In the genomic region with DNA sequence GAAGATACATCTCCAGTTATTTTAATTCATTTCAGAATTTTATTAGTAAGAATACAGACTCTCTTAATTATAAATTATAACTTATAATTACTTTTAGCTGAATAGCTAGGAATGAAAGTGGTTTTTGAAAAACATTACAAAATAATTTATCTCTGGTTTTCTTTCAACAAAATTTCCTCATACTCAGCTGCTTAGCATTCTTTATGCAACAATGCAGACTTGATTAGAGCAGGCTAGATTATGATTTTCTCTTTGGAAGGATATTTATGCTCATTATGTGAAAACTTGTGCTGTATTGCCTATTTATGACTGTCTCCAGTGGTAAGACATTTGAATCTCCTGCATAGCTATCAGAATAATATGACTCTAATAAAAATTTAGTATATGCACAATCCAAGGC, we compare ENCODE assay signal across 28 cellular contexts.
"Had no signal": no experiment of that assay in that cellular context is flagged by ENCODE, and none has a peak within 500 bp of the region (broad histone marks: within the 10 kb centered on the region; RNA-seq: fewer than 3 reads in every experiment).

No MANE protein-coding gene starts in this region.

- H3K27ac Mint-ChIP-seq: stimulated activated effector memory CD8-positive, alpha-beta T cell treated with anti-CD3 and anti-CD28 coated beads, Interleukin-12 subunit alpha, Interleukin-12 subunit beta, amount 100 ng/mL, for 72 hours; stimulated activated memory B cell treated with anti-CD40 and anti-IgM and Interleukin-4, amounts not matched to agents 10 μg/mL and 1 μg/mL and 100 μg/mL, for 72 hours; stimulated activated naive B cell treated with anti-CD40 and anti-IgM and Interleukin-4, amounts not matched to agents 10 μg/mL and 1 μg/mL and 100 μg/mL, for 72 hours; stimulated activated naive CD8-positive, alpha-beta T cell treated with anti-CD3 and anti-CD28 coated beads, Interleukin-15, amount 100 ng/mL, for 72 hours; stimulated activated naive CD8-positive, alpha-beta T cell treated with anti-CD3 and anti-CD28 coated beads, Interleukin-15, Interleukin-2, amounts not matched to agents 100 ng/mL and 50 ng/mL, for 24 hours; type B pancreatic cell had no signal

- H3K4me1 ChIP-seq: stomach, suprapubic skin, testis, thyroid gland, tibial artery, tibial nerve, transverse colon, upper lobe of left lung, upper lobe of right lung, uterus, vagina had no signal

- H3K4me3 ChIP-seq: stomach, suprapubic skin, testis, thoracic aorta, thyroid gland, tibial artery, tibial nerve, transverse colon, upper lobe of left lung, upper lobe of right lung, uterus, vagina had no signal

- H3K36me3 ChIP-seq: stomach, suprapubic skin, thoracic aorta, thyroid gland, tibial artery, tibial nerve, transverse colon, upper lobe of left lung, upper lobe of right lung, uterus, vagina had no signal

- H3K36me3 Mint-ChIP-seq: stimulated activated effector memory CD8-positive, alpha-beta T cell treated with anti-CD3 and anti-CD28 coated beads, Interleukin-12 subunit alpha, Interleukin-12 subunit beta, amount 100 ng/mL, for 72 hours; stimulated activated memory B cell treated with anti-CD40 and anti-IgM and Interleukin-4, amounts not matched to agents 10 μg/mL and 1 μg/mL and 100 μg/mL, for 72 hours; stimulated activated naive B cell treated with anti-CD40 and anti-IgM and Interleukin-4, amounts not matched to agents 10 μg/mL and 1 μg/mL and 100 μg/mL, for 72 hours; type B pancreatic cell had no signal

- H3K27me3 ChIP-seq: stomach, suprapubic skin, testis, thyroid gland, tibial artery, tibial nerve, transverse colon, upper lobe of left lung, upper lobe of right lung, uterus, vagina had no signal

- H3K9me3 Mint-ChIP-seq: stimulated activated naive B cell treated with anti-CD40 and anti-IgM and Interleukin-4, amounts not matched to agents 10 μg/mL and 1 μg/mL and 100 μg/mL, for 72 hours; stimulated activated naive CD8-positive, alpha-beta T cell treated with anti-CD3 and anti-CD28 coated beads, Interleukin-15, amount 100 ng/mL, for 72 hours; stimulated activated naive CD8-positive, alpha-beta T cell treated with anti-CD3 and anti-CD28 coated beads, Interleukin-15, Interleukin-2, amounts not matched to agents 100 ng/mL and 50 ng/mL, for 24 hours; type B pancreatic cell had no signal

- H3K4me3 Mint-ChIP-seq: stimulated activated effector memory CD8-positive, alpha-beta T cell treated with anti-CD3 and anti-CD28 coated beads, Interleukin-12 subunit alpha, Interleukin-12 subunit beta, amount 100 ng/mL, for 72 hours; stimulated activated memory B cell treated with anti-CD40 and anti-IgM and Interleukin-4, amounts not matched to agents 10 μg/mL and 1 μg/mL and 100 μg/mL, for 72 hours; stimulated activated naive B cell treated with anti-CD40 and anti-IgM and Interleukin-4, amounts not matched to agents 10 μg/mL and 1 μg/mL and 100 μg/mL, for 72 hours; stimulated activated naive CD8-positive, alpha-beta T cell treated with anti-CD3 and anti-CD28 coated beads, Interleukin-15, amount 100 ng/mL, for 72 hours; stimulated activated naive CD8-positive, alpha-beta T cell treated with anti-CD3 and anti-CD28 coated beads, Interleukin-15, Interleukin-2, amounts not matched to agents 100 ng/mL and 50 ng/mL, for 24 hours; type B pancreatic cell had no signal

- H3K4me1 Mint-ChIP-seq: stimulated activated effector memory CD8-positive, alpha-beta T cell treated with anti-CD3 and anti-CD28 coated beads, Interleukin-12 subunit alpha, Interleukin-12 subunit beta, amount 100 ng/mL, for 72 hours; stimulated activated memory B cell treated with anti-CD40 and anti-IgM and Interleukin-4, amounts not matched to agents 10 μg/mL and 1 μg/mL and 100 μg/mL, for 72 hours; stimulated activated naive B cell treated with anti-CD40 and anti-IgM and Interleukin-4, amounts not matched to agents 10 μg/mL and 1 μg/mL and 100 μg/mL, for 72 hours; stimulated activated naive CD8-positive, alpha-beta T cell treated with anti-CD3 and anti-CD28 coated beads, Interleukin-15, amount 100 ng/mL, for 72 hours had no signal

- DNase-seq: stimulated activated CD4-positive, alpha-beta T cell treated with anti-CD3 and anti-CD28 coated beads, Interleukin-2, amount 100 ng/mL, for 48 hours; stimulated activated CD4-positive, alpha-beta T cell treated with anti-CD3 and anti-CD28 coated beads, Interleukin-4, amount 100 ng/mL, for 1 hour; stimulated activated CD4-positive, alpha-beta T cell treated with anti-CD3 and anti-CD28 coated beads, Interleukin-4, amount 100 ng/mL, for 24 hours; stimulated activated CD4-positive, alpha-beta T cell treated with anti-CD3 and anti-CD28 coated beads, Interleukin-4, amount 100 ng/mL, for 4 hours; stimulated activated CD8-positive, alpha-beta memory T cell treated with anti-CD3 and anti-CD28 coated beads, Interleukin-4, amount 100 ng/mL, for 48 hours; stimulated activated naive B cell treated with anti-CD40 and anti-IgM and Interleukin-4, amounts not matched to agents 10 μg/mL and 1 μg/mL and 100 μg/mL, for 72 hours; stimulated activated naive CD4-positive, alpha-beta T cell; stimulated activated naive CD4-positive, alpha-beta T cell treated with Interleukin-2 at 50 U/mL for 16 hours; stimulated activated naive CD8-positive, alpha-beta T cell treated with anti-CD3 and anti-CD28 coated beads, Interleukin-15, amount 100 ng/mL, for 72 hours; stimulated activated naive CD8-positive, alpha-beta T cell treated with anti-CD3 and anti-CD28 coated beads, Interleukin-15, Interleukin-2, amounts not matched to agents 100 U/mL and 50 U/mL, for 24 hours; stomach; substantia nigra; testis; thyroid gland; tibial artery; transverse colon; trophoblast cell; upper lobe of left lung; upper lobe of right lung; uterus had no signal

- H3K27ac ChIP-seq: stomach, suprapubic skin, testis, thoracic aorta, thyroid gland, tibial artery, tibial nerve, transverse colon, upper lobe of left lung, upper lobe of right lung, uterus, vagina had no signal

- H3K9me3 ChIP-seq: stomach, suprapubic skin, testis, thoracic aorta, thyroid gland, tibial artery, tibial nerve, transverse colon, upper lobe of left lung, upper lobe of right lung, uterus, vagina had no signal

- ATAC-seq: stimulated activated effector memory CD8-positive, alpha-beta T cell treated with anti-CD3 and anti-CD28 coated beads, Interleukin-12 subunit alpha, Interleukin-12 subunit beta, amount 100 ng/mL, for 72 hours; stimulated activated memory B cell treated with anti-CD40 and anti-IgM and Interleukin-4, amounts not matched to agents 10 μg/mL and 1 μg/mL and 100 μg/mL, for 72 hours; stimulated activated naive B cell treated with anti-CD40 and anti-IgM and Interleukin-4, amounts not matched to agents 10 μg/mL and 1 μg/mL and 100 μg/mL, for 72 hours; stimulated activated naive CD8-positive, alpha-beta T cell treated with anti-CD3 and anti-CD28 coated beads, Interleukin-15, amount 100 ng/mL, for 72 hours; stimulated activated naive CD8-positive, alpha-beta T cell treated with anti-CD3 and anti-CD28 coated beads, Interleukin-15, Interleukin-2, amounts not matched to agents 100 U/mL and 50 U/mL, for 24 hours; upper lobe of right lung had no signal

- H3K27me3 Mint-ChIP-seq: stimulated activated memory B cell treated with anti-CD40 and anti-IgM and Interleukin-4, amounts not matched to agents 10 μg/mL and 1 μg/mL and 100 μg/mL, for 72 hours; stimulated activated naive B cell treated with anti-CD40 and anti-IgM and Interleukin-4, amounts not matched to agents 10 μg/mL and 1 μg/mL and 100 μg/mL, for 72 hours; stimulated activated naive CD8-positive, alpha-beta T cell treated with anti-CD3 and anti-CD28 coated beads, Interleukin-15, amount 100 ng/mL, for 72 hours; stimulated activated naive CD8-positive, alpha-beta T cell treated with anti-CD3 and anti-CD28 coated beads, Interleukin-15, Interleukin-2, amounts not matched to agents 100 ng/mL and 50 ng/mL, for 24 hours; type B pancreatic cell had no signal
